Comparison of ENCODE assay signal across 8 cellular contexts in genomic region chr9:8486095-8486494, GRCh38.
A peak's percentile ranks its signal among the peaks of the same experiment; 100 is the strongest.
DNase-seq lines count a peak whose midpoint lies in the region; ATAC-seq, FAIRE-seq and TF ChIP-seq lines count a peak whose summit lies in the region.

No MANE protein-coding gene starts in this region.

- no peaks in the 10 kb centered on the region for H3K36me3 Mint-ChIP-seq in CD8-positive, alpha-beta T cell

- H3K27me3 ChIP-seq in body of pancreas = no peaks in the 10 kb centered on the region
- no peaks in the 10 kb centered on the region for H3K27me3 ChIP-seq in CD8-positive, alpha-beta T cell (ENCODE audit: insufficient read depth, low read length)

- CTCF ChIA-PET in CD8-positive, alpha-beta T cell (lab: Charles Lee) = no interaction called here

- no peaks in the 10 kb centered on the region for H3K4me1 ChIP-seq in body of pancreas
- H3K4me1 ChIP-seq in kidney (ENCODE audit: control insufficient read depth in 1 of 2, insufficient read depth in 1 of 2, low read depth in 1 of 2, low read length in 2 of 2) = no peaks in the 10 kb centered on the region
- H3K4me1 ChIP-seq in CD8-positive, alpha-beta T cell (ENCODE audit: insufficient read depth, low read length) = no peaks in the 10 kb centered on the region

- peak in 5 of 7 experiments; percentile 15 to 32 (median 24) for TF ChIP-seq CTCF in body of pancreas (IDR thresholded peaks at IDR 0.05)
- TF ChIP-seq CTCF in kidney (IDR thresholded peaks at IDR 0.05; ENCODE audit: borderline replicate concordance, extremely low read depth, insufficient read depth) = peak; percentile 30
- no peak for TF ChIP-seq CTCF in CD8-positive, alpha-beta T cell (IDR thresholded peaks at IDR 0.05)
- no peak for TF ChIP-seq CTCF in lower leg skin (IDR thresholded peaks at IDR 0.05)

- H3K27me3 Mint-ChIP-seq in CD8-positive, alpha-beta T cell (ENCODE audit: low read depth) = no peaks in the 10 kb centered on the region

- no peak overlapping the region for H3K27ac Mint-ChIP-seq in CD8-positive, alpha-beta T cell

- no peaks in the 10 kb centered on the region for H3K9me3 Mint-ChIP-seq in CD8-positive, alpha-beta T cell

- H3K9ac ChIP-seq in kidney (ENCODE audit: low read length in 2 of 2) = no peak overlapping the region

- H3K27ac ChIP-seq in body of pancreas = no peak overlapping the region
- H3K27ac ChIP-seq in kidney (ENCODE audit: low read depth in 2 of 2, low read length in 2 of 2) = no peak overlapping the region
- no peak overlapping the region for H3K27ac ChIP-seq in CD8-positive, alpha-beta T cell (ENCODE audit: low read depth, low read length)

- no peak overlapping the region for H3K4me3 Mint-ChIP-seq in CD8-positive, alpha-beta T cell

- TF ChIP-seq POLR2A in body of pancreas (IDR thresholded peaks at IDR 0.05) (no peak), lower leg skin (IDR thresholded peaks at IDR 0.05) (no peak)

- FAIRE-seq in kidney (lab: Jason Lieb, UNC) = no peak

- intact Hi-C loops in body of pancreas (cut with DNase I) = no loop called here
- intact Hi-C loops in kidney (cut with DNase I) = no loop called here
- intact Hi-C loops in CD8-positive, alpha-beta T cell (cut with DNase I, micrococcal nuclease) = no loop called here
- intact Hi-C loops in lower leg skin (cut with DNase I; ENCODE audit: low total_unique reads) = no loop called here

- H3K9me3 ChIP-seq in body of pancreas = no peaks in the 10 kb centered on the region
- H3K9me3 ChIP-seq in kidney (ENCODE audit: control insufficient read depth in 1 of 2, low read length in 2 of 2) = no peaks in the 10 kb centered on the region
- H3K9me3 ChIP-seq in CD8-positive, alpha-beta T cell (ENCODE audit: low read length) = no peaks in the 10 kb centered on the region

- H3K4me1 Mint-ChIP-seq in CD8-positive, alpha-beta T cell (ENCODE audit: low read depth) = no peaks in the 10 kb centered on the region

- DNase-seq in Ammon's horn (ENCODE audit: low spot score) (peak; percentile 28), Kasumi-1 (lab: John Stamatoyannopoulos, UW) (peak; percentile 1 to 8), body of pancreas (peak; percentile 14 to 29 (median 18)), kidney (no peak), mesenteric fat pad (ENCODE audit: low spot score) (no peak), lower leg skin (ENCODE audit: low spot score in 2 of 2) (no peak)
- DNase-seq in CD8-positive, alpha-beta T cell = no peak

- POLR2A ChIA-PET in CD8-positive, alpha-beta T cell (lab: Charles Lee) = no interaction called here

- ATAC-seq in body of pancreas (peak; percentile 27), HG03139 (IDR thresholded peaks at IDR 0.05; ENCODE audit: unreplicated experiment) (no peak)
- no peak for ATAC-seq in CD8-positive, alpha-beta T cell

- H3K36me3 ChIP-seq in body of pancreas (replicated peaks in 1 of 2; ENCODE audit: insufficient read depth in 1 of 2, low read depth in 2 of 2) = no peaks in the 10 kb centered on the region
- peaks cover 2 to 12% of the 10 kb centered on the region in 2 donors for H3K36me3 ChIP-seq in kidney (ENCODE audit: control insufficient read depth in 1 of 2, insufficient read depth in 2 of 2, low read length in 2 of 2)
- no peaks in the 10 kb centered on the region for H3K36me3 ChIP-seq in CD8-positive, alpha-beta T cell (ENCODE audit: insufficient read depth, low read length)

- no peak overlapping the region for H3K4me3 ChIP-seq in body of pancreas
- no peak overlapping the region for H3K4me3 ChIP-seq in kidney (ENCODE audit: low read length in 2 of 2)
- no peak overlapping the region for H3K4me3 ChIP-seq in CD8-positive, alpha-beta T cell (ENCODE audit: low read depth, low read length)
- H3K4me3 ChIP-seq in lower leg skin (ENCODE audit: low read depth, poor library complexity, severe bottlenecking) = no peak overlapping the region

- WGBS in body of pancreas, 2 donors = 54 to 65% methylated on average over 6 of the region's 6 CpGs
- 64 to 65% methylated on average over 6 of the region's 6 CpGs for WGBS in lower leg skin, 2 donors

Comparison
In these comparisons a context has a peak if more than half of its experiments do, and no peak if none do; other contexts are left out.
1. DNase-seq: peak in Ammon's horn (single experiment), Kasumi-1 (2 of 2) and body of pancreas (4 of 4); none in kidney (single experiment), CD8-positive, alpha-beta T cell (0 of 7), mesenteric fat pad (single experiment) and lower leg skin (0 of 2).
2. CTCF ChIP-seq: peak in body of pancreas (5 of 7) and kidney (single experiment); none in CD8-positive, alpha-beta T cell (single experiment) and lower leg skin (0 of 3).